ENCODE assay signal across 1 cellular context in genomic region chr3:72258366-72258765, GRCh38.
TF ChIP-seq lines count a peak whose summit lies in the region.

No MANE protein-coding gene starts in this region.

TF ChIP-seq in GM23338, 12 proteins besides CTCF, POLR2A, EP300 and RAD21:
- TF ChIP-seq, protein P1, sequence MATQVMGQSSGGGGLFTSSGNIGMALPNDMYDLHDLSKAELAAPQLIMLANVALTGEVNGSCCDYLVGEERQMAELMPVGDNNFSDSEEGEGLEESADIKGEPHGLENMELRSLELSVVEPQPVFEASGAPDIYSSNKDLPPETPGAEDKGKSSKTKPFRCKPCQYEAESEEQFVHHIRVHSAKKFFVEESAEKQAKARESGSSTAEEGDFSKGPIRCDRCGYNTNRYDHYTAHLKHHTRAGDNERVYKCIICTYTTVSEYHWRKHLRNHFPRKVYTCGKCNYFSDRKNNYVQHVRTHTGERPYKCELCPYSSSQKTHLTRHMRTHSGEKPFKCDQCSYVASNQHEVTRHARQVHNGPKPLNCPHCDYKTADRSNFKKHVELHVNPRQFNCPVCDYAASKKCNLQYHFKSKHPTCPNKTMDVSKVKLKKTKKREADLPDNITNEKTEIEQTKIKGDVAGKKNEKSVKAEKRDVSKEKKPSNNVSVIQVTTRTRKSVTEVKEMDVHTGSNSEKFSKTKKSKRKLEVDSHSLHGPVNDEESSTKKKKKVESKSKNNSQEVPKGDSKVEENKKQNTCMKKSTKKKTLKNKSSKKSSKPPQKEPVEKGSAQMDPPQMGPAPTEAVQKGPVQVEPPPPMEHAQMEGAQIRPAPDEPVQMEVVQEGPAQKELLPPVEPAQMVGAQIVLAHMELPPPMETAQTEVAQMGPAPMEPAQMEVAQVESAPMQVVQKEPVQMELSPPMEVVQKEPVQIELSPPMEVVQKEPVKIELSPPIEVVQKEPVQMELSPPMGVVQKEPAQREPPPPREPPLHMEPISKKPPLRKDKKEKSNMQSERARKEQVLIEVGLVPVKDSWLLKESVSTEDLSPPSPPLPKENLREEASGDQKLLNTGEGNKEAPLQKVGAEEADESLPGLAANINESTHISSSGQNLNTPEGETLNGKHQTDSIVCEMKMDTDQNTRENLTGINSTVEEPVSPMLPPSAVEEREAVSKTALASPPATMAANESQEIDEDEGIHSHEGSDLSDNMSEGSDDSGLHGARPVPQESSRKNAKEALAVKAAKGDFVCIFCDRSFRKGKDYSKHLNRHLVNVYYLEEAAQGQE (IDR thresholded peaks at IDR 0.05; ENCODE audit: unreplicated experiment): no peak
- TF ChIP-seq CREB1 (CRISPR knock-in tag; IDR thresholded peaks at IDR 0.05; ENCODE audit: low read depth) (no peak), EZH2phosphoT487 (IDR thresholded peaks at IDR 0.05; ENCODE audit: unreplicated experiment) (no peak)
TF ChIP-seq in GM23338: peak in this region for 0.
